ENCODE assay signal across 8 cellular contexts in the genomic region with DNA sequence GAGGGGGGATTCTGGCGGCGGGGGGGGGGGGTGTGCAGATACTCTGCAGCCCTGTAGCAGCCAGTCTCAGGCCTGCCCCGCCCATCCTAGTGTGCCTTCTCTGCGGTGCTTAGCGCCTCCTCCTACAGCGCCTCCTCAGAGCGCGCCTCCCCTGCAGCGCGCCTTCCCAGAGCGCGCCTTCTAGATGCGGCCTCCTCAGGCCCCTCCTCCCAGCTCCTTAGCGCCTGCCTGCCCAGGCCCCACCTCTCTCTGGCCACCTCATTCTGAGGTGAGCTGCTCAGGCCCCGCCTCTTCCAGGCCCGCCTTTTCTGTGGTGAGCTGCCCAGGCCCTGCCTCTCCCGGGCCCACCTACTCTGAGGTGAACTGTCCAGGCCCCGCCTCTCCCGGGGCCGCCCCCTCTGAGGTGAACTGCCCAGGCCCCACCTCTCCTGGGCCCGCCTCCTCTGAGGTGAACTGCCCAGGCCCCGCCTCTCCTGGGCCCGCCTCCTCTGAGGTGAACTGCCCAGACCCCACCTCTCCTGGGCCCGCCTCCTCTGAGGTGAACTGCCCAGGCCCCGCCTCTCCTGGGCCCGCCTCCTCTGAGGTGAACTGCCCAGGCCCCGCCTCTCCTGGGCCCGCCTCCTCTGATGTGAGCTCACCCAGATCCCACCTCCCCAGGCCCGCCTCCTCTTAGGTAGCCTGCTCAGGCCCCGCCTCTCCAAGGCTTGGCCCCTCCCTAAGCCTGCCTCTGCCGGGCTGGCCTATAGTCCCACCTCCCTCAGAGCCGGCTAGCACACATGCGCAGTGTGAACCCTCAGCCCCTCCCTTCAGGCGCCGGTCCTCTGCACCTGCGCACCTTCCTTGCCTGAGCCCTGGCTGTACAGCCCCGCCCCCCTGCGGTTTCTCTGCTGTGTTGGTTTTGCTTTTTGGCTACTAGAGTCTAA. TPM values are rescaled to one million over a fixed set of nuclear protein-coding genes. Genes with fewer than 3 reads are reported as not detected.
DNase-seq lines count a peak whose midpoint lies in the region; ATAC-seq lines count a peak whose summit lies in the region.

No MANE protein-coding gene starts in this region.

- WGBS in mesodermal cell (ENCODE audit: insufficient coverage in 2 of 2), 2 experiments, result 43 to 56% methylated on average over 13 to 25 of the region's 38 CpGs

- peak overlapping the region; percentile 81 to 95 (median 88) for H3K4me3 Mint-ChIP-seq in CD4-positive, alpha-beta memory T cell

- peaks cover 5 to 16% of the 10 kb centered on the region in 2 donors for H3K27me3 Mint-ChIP-seq in CD4-positive, alpha-beta memory T cell

- DNase-seq in CD4-positive, alpha-beta memory T cell, result peak; percentile 92 to 98 (median 97)
- DNase-seq in HT1080 (ENCODE audit: low read depth) (peak; percentile 97), NOMO-1 (lab: John Stamatoyannopoulos, UW; ENCODE audit: unreplicated experiment in 2 of 2) (peak; percentile 87 to 95)
- peak; percentile 58 to 79 (median 66) for DNase-seq in activated CD8-positive, alpha-beta memory T cell treated with anti-CD3 and anti-CD28 coated beads for 48 hours (ENCODE audit: low read depth in 2 of 3, low spot score in 2 of 3)
- DNase-seq in effector memory CD4-positive, alpha-beta T cell, result peak; percentile 92 to 95 (median 94)
- peak; percentile 80 for DNase-seq in stimulated activated CD8-positive, alpha-beta memory T cell treated with anti-CD3 and anti-CD28 coated beads, Interleukin-15, amount 100 ng/mL, for 1 hour (ENCODE audit: low read depth)

- peaks cover 0 to 10% (median 0%) of the 10 kb centered on the region in 8 donors for H3K9me3 Mint-ChIP-seq in CD4-positive, alpha-beta memory T cell

- ATAC-seq in GM21381 (IDR thresholded peaks at IDR 0.05; ENCODE audit: unreplicated experiment), result peak; percentile 82

- CTCF ChIA-PET in CD4-positive, alpha-beta memory T cell (lab: Charles Lee; ENCODE audit: partially characterized antibody), result interaction anchor here (1.8 kb wide), 1 partner anchor 9 kb away, joined by 11 read pairs; no protein-coding TSS in a partner anchor

- H3K4me1 ChIP-seq in CD4-positive, alpha-beta memory T cell (ENCODE audit: insufficient read depth, low read length), result peaks cover 25% of the 10 kb centered on the region
- H3K4me1 ChIP-seq in effector memory CD4-positive, alpha-beta T cell (ENCODE audit: control insufficient read depth, insufficient read depth, low read length, poor library complexity, severe bottlenecking), result peaks cover 11% of the 10 kb centered on the region
- H3K4me1 ChIP-seq in mesodermal cell (ENCODE audit: control insufficient read depth, insufficient read depth, low read length, poor library complexity, severe bottlenecking), result no peaks in the 10 kb centered on the region

- intact Hi-C loops in CD4-positive, alpha-beta memory T cell (cut with micrococcal nuclease), result loop anchor here (1.0 to 10.0 kb wide), 5 partner anchors 149 to 1853 kb away; partner anchors contain the start of genes BET1, CASD1 and VPS50

- H3K27ac ChIP-seq in CD4-positive, alpha-beta memory T cell (ENCODE audit: low read depth, low read length), result no peak overlapping the region
- no peak overlapping the region for H3K27ac ChIP-seq in effector memory CD4-positive, alpha-beta T cell (ENCODE audit: insufficient read depth, low read length, poor library complexity, severe bottlenecking)
- H3K27ac ChIP-seq in mesodermal cell (ENCODE audit: low read depth, low read length, severe bottlenecking), result no peak overlapping the region

- peaks cover 16% of the 10 kb centered on the region for H3K27me3 ChIP-seq in CD4-positive, alpha-beta memory T cell (ENCODE audit: insufficient read depth, low read length)
- H3K27me3 ChIP-seq in effector memory CD4-positive, alpha-beta T cell (replicated peaks; ENCODE audit: control insufficient read depth, insufficient read depth, low read length, poor library complexity, severe bottlenecking), result peaks cover 14% of the 10 kb centered on the region

- peaks cover 0 to 2% of the 10 kb centered on the region in 2 donors for H3K36me3 Mint-ChIP-seq in CD4-positive, alpha-beta memory T cell

- no peaks in the 10 kb centered on the region for H3K9me3 ChIP-seq in CD4-positive, alpha-beta memory T cell (ENCODE audit: control insufficient read depth in 1 of 2, low read length in 2 of 2)
- no peaks in the 10 kb centered on the region for H3K9me3 ChIP-seq in effector memory CD4-positive, alpha-beta T cell (ENCODE audit: control insufficient read depth, low read length)
- H3K9me3 ChIP-seq in mesodermal cell (ENCODE audit: control insufficient read depth, low read length), result no peaks in the 10 kb centered on the region

- peak overlapping the region in 1 of 2 donors; percentile 30 for H3K4me3 ChIP-seq in CD4-positive, alpha-beta memory T cell (ENCODE audit: low read length in 2 of 2)
- peak overlapping the region; percentile 52 for H3K4me3 ChIP-seq in effector memory CD4-positive, alpha-beta T cell (ENCODE audit: insufficient read depth, low read depth, low read length, poor library complexity, severe bottlenecking)
- H3K4me3 ChIP-seq in mesodermal cell (ENCODE audit: extremely low read depth, insufficient read depth, low read length, poor library complexity, severe bottlenecking), result peak overlapping the region; percentile 67

- POLR2A ChIA-PET in CD4-positive, alpha-beta memory T cell (lab: Charles Lee; ENCODE audit: partially characterized antibody), result interaction anchor here (1.0 to 2.9 kb wide), 3 partner anchors 113 to 148 kb away, joined by 3 to 13 read pairs (median 4); partner anchors contain the start of gene CASD1

- no peaks in the 10 kb centered on the region for H3K36me3 ChIP-seq in CD4-positive, alpha-beta memory T cell (ENCODE audit: insufficient read depth, low read length)
- no peaks in the 10 kb centered on the region for H3K36me3 ChIP-seq in effector memory CD4-positive, alpha-beta T cell (ENCODE audit: control insufficient read depth, insufficient read depth, low read length)
- H3K36me3 ChIP-seq in mesodermal cell (ENCODE audit: control insufficient read depth, insufficient read depth, low read length), result no peaks in the 10 kb centered on the region

- peak overlapping the region in 6 of 7 donors; percentile 74 to 92 (median 84) for H3K27ac Mint-ChIP-seq in CD4-positive, alpha-beta memory T cell

- peaks cover 8 to 28% (median 19%) of the 10 kb centered on the region in 4 donors for H3K4me1 Mint-ChIP-seq in CD4-positive, alpha-beta memory T cell

RNA-seq across cellular contexts. Expression of gene SGCE, which starts 2.1 kb away (rescaled TPM):
- total RNA-seq in CD4-positive, alpha-beta memory T cell, result 1 to 10 TPM in 1 of 2 experiments, under 1 TPM in 1; 0.55 to 1.9 TPM
- polyA plus RNA-seq in CD4-positive, alpha-beta memory T cell, result 1 to 10 TPM in 1 of 2 donors, under 1 TPM in 1; 0.32 to 2.2 TPM
- total RNA-seq in HT1080 (2014; rRNA removed; shearing (Covaris generic)), result 32.8 and 49.1 TPM in 2 replicates
- 47.0 and 58.6 TPM in 2 replicates for polyA plus RNA-seq in HT1080 (2015; cell fraction: cytosol; rRNA removed)
- 58.4 and 60.7 TPM in 2 replicates for polyA plus RNA-seq in HT1080 (2015; cell fraction: nucleus; rRNA removed)
- 43.8 TPM for polyA plus RNA-seq in mesodermal cell (2013, experiment 1 of 2)
- polyA plus RNA-seq in mesodermal cell (2013, experiment 2 of 2), result 44.5 TPM

Comparison
In these comparisons a context has a peak if more than half of its experiments do, and no peak if none do; other contexts are left out.
1. RNA of gene SGCE, which starts 2.1 kb away (total RNA-seq): 32.8 to 49.1 TPM in HT1080; 0.55 to 1.9 TPM in CD4-positive, alpha-beta memory T cell; every median in the first group is over 10 times any median in the second.
2. Peak in every context shown above with its lines, with median percentiles within 50 percentile points of each other: DNase-seq.